ENCODE assay signal across 8 cellular contexts in the genomic region with DNA sequence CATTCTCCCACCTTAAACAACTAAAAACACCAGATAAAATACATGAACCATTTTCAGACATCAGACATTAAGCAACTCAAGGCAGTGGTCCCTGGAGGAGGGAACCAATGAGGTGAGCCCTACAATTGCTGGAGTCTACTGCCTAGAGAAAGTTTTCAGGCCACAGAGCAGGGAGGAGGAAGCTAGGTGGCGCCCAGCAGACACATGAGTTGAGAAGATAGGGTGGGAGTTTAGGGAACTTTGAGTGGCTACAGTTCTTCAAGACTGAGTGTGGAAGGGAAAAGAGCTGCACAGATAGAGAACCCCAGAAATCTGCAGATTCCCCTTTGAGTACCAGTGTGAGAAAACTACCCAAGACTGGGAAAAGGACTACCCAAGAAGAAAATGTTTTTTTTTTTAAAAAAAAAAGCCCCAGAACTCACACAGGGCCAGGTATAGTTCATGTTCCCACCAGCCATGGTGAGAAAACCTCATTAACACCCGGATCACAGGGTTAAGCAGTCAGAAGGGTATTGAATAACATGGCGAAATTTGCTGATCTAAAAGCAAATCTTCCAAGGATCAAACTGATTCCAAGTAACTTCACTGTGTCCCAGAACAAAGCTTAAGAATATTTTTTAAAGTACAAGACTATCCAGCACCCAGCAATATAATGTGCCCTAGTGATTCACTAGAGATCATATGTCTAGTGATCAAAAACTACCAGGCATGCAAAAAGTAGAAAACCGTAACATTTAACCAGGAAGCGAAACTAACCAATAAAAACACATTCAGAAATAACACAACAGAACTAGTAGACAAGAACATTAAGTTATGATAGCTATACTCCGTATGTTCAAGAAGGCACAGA. TPM values are rescaled to one million over a fixed set of nuclear protein-coding genes. Genes with fewer than 3 reads are reported as not detected.
DNase-seq lines count a peak whose midpoint lies in the region; ATAC-seq, FAIRE-seq and TF ChIP-seq lines count a peak whose summit lies in the region.

No MANE protein-coding gene starts in this region.

- TF ChIP-seq POLR2A in HCT116 (IDR thresholded peaks at IDR 0.05; ENCODE audit: borderline replicate concordance, extremely low read depth, insufficient read depth, insufficient read length) (no peak), right lobe of liver (IDR thresholded peaks at IDR 0.05) (no peak), H54 (IDR thresholded peaks at IDR 0.05; ENCODE audit: low read depth, low read length) (no peak), stomach (IDR thresholded peaks at IDR 0.05) (no peak)

- TF ChIP-seq EP300 in stomach (IDR thresholded peaks at IDR 0.05): no peak

- CTCF ChIA-PET in HCT116 (lab: Charles Lee): interaction anchor here (1.0 kb wide), 1 partner anchor 12 kb away, joined by 4 read pairs; a partner anchor contains a TSS

- 69% methylated on average over 6 of the region's 6 CpGs for WGBS in right lobe of liver (ENCODE audit: insufficient coverage, low coverage, low lambda C conversion rate, missing lambda C conversion rate)
- 77 to 96% (median 85%) methylated on average over 6 of the region's 6 CpGs for WGBS in stomach, 5 donors

- peak; percentile 63 for ATAC-seq in HCT116
- peak in 3 of 4 donors; percentile 43 to 65 (median 53) for ATAC-seq in right lobe of liver

- no peak overlapping the region for H2AFZ ChIP-seq in HCT116 (ENCODE audit: low read depth, low read length, poor library complexity, severe bottlenecking)

- peaks cover 47% of the 10 kb centered on the region for H3K79me2 ChIP-seq in HCT116 (ENCODE audit: insufficient read depth, low read length)

- TF ChIP-seq CTCF in HCT116 (IDR thresholded peaks at IDR 0.05 in 2 of 3, conservative IDR thresholded peaks at IDR 0.05 in 1 of 3; ENCODE audit: borderline replicate concordance in 1 of 3, insufficient read depth in 1 of 3, low read depth in 2 of 3, low read length in 2 of 3) (peak; percentile 7 to 27 (median 27); a peak in 3 of 6 replicates), right lobe of liver (IDR thresholded peaks at IDR 0.05) (no peak), stomach (IDR thresholded peaks at IDR 0.05) (no peak)

- POLR2A ChIA-PET in HCT116 (lab: Charles Lee): interaction anchor here (0.8 kb wide), 1 partner anchor 12 kb away, joined by 3 read pairs; a partner anchor contains a TSS

- H3K36me3 ChIP-seq in HCT116 (ENCODE audit: control insufficient read depth in 1 of 2, insufficient read depth in 2 of 2, low read length in 2 of 2): peaks cover 0 to 16% of the 10 kb centered on the region in 2 experiments; a peak in 2 of 4 replicates
- H3K36me3 ChIP-seq in right lobe of liver: peaks cover 0 to 26% (median 10%) of the 10 kb centered on the region in 4 donors
- peaks cover 13 to 63% (median 34%) of the 10 kb centered on the region in 4 donors for H3K36me3 ChIP-seq in stomach

- no peaks in the 10 kb centered on the region for H3K27me3 ChIP-seq in HCT116 (ENCODE audit: insufficient read depth, low read length)
- H3K27me3 ChIP-seq in right lobe of liver: no peaks in the 10 kb centered on the region
- H3K27me3 ChIP-seq in stomach: no peaks in the 10 kb centered on the region

- peak; percentile 80 for FAIRE-seq in GM18507 (lab: Jason Lieb, UNC)
- no peak for FAIRE-seq in H54 (lab: Jason Lieb, UNC)

- H4K20me1 ChIP-seq in HCT116 (ENCODE audit: insufficient read depth): peaks cover 5% of the 10 kb centered on the region; the same call in 1 of the 2 replicates

- no TSS peak for BruUV-seq in HCT116 (replicated peaks; lab: Mats Ljungman, UMichigan)

- H3K9ac ChIP-seq in HCT116 (ENCODE audit: low read length): no peak overlapping the region

- H3K4me1 ChIP-seq in HCT116 (ENCODE audit: control insufficient read depth in 1 of 2, insufficient read depth in 2 of 2, low read length in 2 of 2) (no peaks in the 10 kb centered on the region), right lobe of liver (peaks cover 0 to 18% (median 5%) of the 10 kb centered on the region in 4 donors), stomach (peaks cover 0 to 34% (median 19%) of the 10 kb centered on the region in 4 donors)

- no peaks in the 10 kb centered on the region for H3K9me3 ChIP-seq in HCT116 (ENCODE audit: control insufficient read depth in 1 of 2, insufficient read depth in 1 of 2, low read depth in 1 of 2, low read length in 2 of 2)
- no peaks in the 10 kb centered on the region for H3K9me3 ChIP-seq in right lobe of liver
- H3K9me3 ChIP-seq in stomach: no peaks in the 10 kb centered on the region

- no peak for DNase-seq in GM18507 (ENCODE audit: extremely low spot score, insufficient read length, low read depth)
- no peak for DNase-seq in HCT116 (ENCODE audit: low read depth, low spot score)
- DNase-seq in OCI-M1 (lab: John Stamatoyannopoulos, UW): peak; percentile 81
- DNase-seq in right lobe of liver: no peak
- DNase-seq in H54 (ENCODE audit: insufficient read length, low spot score): no peak
- DNase-seq in substantia nigra (lab: John Stamatoyannopoulos, UW): no peak
- no peak for DNase-seq in stomach
- DNase-seq in effector CD4-positive, alpha-beta T cell: no peak

- H3K9me2 ChIP-seq in HCT116 (ENCODE audit: insufficient read depth): no peaks in the 10 kb centered on the region

- no peak overlapping the region for H3K4me3 ChIP-seq in HCT116 (replicated peaks in 1 of 2; ENCODE audit: low read depth in 1 of 2, low read length in 2 of 2)
- no peak overlapping the region for H3K4me3 ChIP-seq in right lobe of liver
- H3K4me3 ChIP-seq in stomach: no peak overlapping the region

- RAD21 ChIA-PET in HCT116 (lab: Charles Lee; ENCODE audit: low non-redundant PET in 1 of 2, low total read pairs in 2 of 2, uncharacterized antibody in 2 of 2, unreplicated experiment in 2 of 2): no interaction called here

- intact Hi-C loops in HCT116 (cut with micrococcal nuclease): no loop called here
- intact Hi-C loops in right lobe of liver (cut with DNase I): no loop called here
- intact Hi-C loops in stomach (cut with DNase I; ENCODE audit: low total_unique reads): no loop called here

- TF ChIP-seq RAD21 in HCT116 (IDR thresholded peaks at IDR 0.05; ENCODE audit: low read depth): peak; percentile 30; the same call in 1 of the 2 replicates

- H3K27ac ChIP-seq in HCT116 (ENCODE audit: low read depth, low read length) (no peak overlapping the region), right lobe of liver (no peak overlapping the region), substantia nigra (ENCODE audit: low read depth, low read length, poor library complexity, severe bottlenecking) (no peak overlapping the region), stomach (no peak overlapping the region)

- no peak overlapping the region for H3K4me2 ChIP-seq in HCT116 (ENCODE audit: low read length)

TF ChIP-seq in HCT116, 20 proteins besides CTCF, POLR2A, EP300 and RAD21 (continues in another document):
- TF ChIP-seq JUND (IDR thresholded peaks at IDR 0.05) (no peak), EGR1 (IDR thresholded peaks at IDR 0.05; ENCODE audit: low read depth) (no peak), ELF1 (IDR thresholded peaks at IDR 0.05; ENCODE audit: borderline replicate concordance, low read depth) (no peak), ZNF274 (IDR thresholded peaks at IDR 0.05; ENCODE audit: low read depth, low read length) (no peak), YY1 (IDR thresholded peaks at IDR 0.05; ENCODE audit: extremely low read depth, insufficient replicate concordance, low read depth, low read length) (no peak), SRF (IDR thresholded peaks at IDR 0.05; ENCODE audit: low read depth) (no peak), ZFX (IDR thresholded peaks at IDR 0.05) (no peak), EZH2 (IDR thresholded peaks at IDR 0.05) (no peak), POLR2AphosphoS5 (IDR thresholded peaks at IDR 0.05; ENCODE audit: low read depth, low read length) (no peak), FOSL1 (IDR thresholded peaks at IDR 0.05; ENCODE audit: low read depth) (no peak), SP1 (IDR thresholded peaks at IDR 0.05; ENCODE audit: low read depth) (no peak), CEBPB (IDR thresholded peaks at IDR 0.05; ENCODE audit: low read depth) (no peak)
- TF ChIP-seq, protein P1, sequence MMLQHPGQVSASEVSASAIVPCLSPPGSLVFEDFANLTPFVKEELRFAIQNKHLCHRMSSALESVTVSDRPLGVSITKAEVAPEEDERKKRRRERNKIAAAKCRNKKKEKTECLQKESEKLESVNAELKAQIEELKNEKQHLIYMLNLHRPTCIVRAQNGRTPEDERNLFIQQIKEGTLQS (IDR thresholded peaks at IDR 0.05): no peak
- TF ChIP-seq, protein P2, sequence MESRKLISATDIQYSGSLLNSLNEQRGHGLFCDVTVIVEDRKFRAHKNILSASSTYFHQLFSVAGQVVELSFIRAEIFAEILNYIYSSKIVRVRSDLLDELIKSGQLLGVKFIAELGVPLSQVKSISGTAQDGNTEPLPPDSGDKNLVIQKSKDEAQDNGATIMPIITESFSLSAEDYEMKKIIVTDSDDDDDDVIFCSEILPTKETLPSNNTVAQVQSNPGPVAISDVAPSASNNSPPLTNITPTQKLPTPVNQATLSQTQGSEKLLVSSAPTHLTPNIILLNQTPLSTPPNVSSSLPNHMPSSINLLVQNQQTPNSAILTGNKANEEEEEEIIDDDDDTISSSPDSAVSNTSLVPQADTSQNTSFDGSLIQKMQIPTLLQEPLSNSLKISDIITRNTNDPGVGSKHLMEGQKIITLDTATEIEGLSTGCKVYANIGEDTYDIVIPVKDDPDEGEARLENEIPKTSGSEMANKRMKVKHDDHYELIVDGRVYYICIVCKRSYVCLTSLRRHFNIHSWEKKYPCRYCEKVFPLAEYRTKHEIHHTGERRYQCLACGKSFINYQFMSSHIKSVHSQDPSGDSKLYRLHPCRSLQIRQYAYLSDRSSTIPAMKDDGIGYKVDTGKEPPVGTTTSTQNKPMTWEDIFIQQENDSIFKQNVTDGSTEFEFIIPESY (IDR thresholded peaks at IDR 0.05; ENCODE audit: extremely low read depth, insufficient replicate concordance, low read length): no peak
- TF ChIP-seq, protein P3, sequence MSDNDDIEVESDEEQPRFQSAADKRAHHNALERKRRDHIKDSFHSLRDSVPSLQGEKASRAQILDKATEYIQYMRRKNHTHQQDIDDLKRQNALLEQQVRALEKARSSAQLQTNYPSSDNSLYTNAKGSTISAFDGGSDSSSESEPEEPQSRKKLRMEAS (IDR thresholded peaks at IDR 0.05): no peak

RNA-seq across cellular contexts. Expression of a gene that starts 12.0 kb away (rescaled TPM):
- total RNA-seq in HCT116 (2021; ENCODE audit: unreplicated experiment) (46.0 TPM), right lobe of liver (100 to 1,000 TPM in 3 of 6 experiments, 10 to 100 TPM in 3; 69.7 to 139 (median 93.8) TPM), stomach (100 to 1,000 TPM in 1 of 5 donors, 10 to 100 TPM in 3, under 1 TPM in 1; 0.87 to 101 (median 45.9) TPM)
- 28.9 and 34.0 TPM in 2 replicates for polyA plus RNA-seq in HCT116 (2012)
- 10 to 100 TPM; 25.2 to 51.0 (median 35.8) TPM for polyA plus RNA-seq in stomach

RNA-seq across cellular contexts. Expression of a gene that starts 55.3 kb away (rescaled TPM):
- total RNA-seq in HCT116 (2021; ENCODE audit: unreplicated experiment): 93.7 TPM
- polyA plus RNA-seq in HCT116 (2012): 99.3 and 101 TPM in 2 replicates
- 100 to 1,000 TPM in 3 of 6 experiments, 10 to 100 TPM in 3; 74.0 to 141 (median 103) TPM for total RNA-seq in right lobe of liver
- total RNA-seq in stomach: 100 to 1,000 TPM in 4 of 5 donors, 10 to 100 TPM in 1; 46.1 to 310 (median 120) TPM
- polyA plus RNA-seq in stomach: 100 to 1,000 TPM; 107 to 178 (median 127) TPM

Comparison
In these comparisons a context has a peak if more than half of its experiments do, and no peak if none do; other contexts are left out.
1. CTCF ChIP-seq: peak in HCT116 (3 of 3); none in right lobe of liver (0 of 4) and stomach (0 of 7).